ENCODE assay signal across 20 cellular contexts in the genomic region with DNA sequence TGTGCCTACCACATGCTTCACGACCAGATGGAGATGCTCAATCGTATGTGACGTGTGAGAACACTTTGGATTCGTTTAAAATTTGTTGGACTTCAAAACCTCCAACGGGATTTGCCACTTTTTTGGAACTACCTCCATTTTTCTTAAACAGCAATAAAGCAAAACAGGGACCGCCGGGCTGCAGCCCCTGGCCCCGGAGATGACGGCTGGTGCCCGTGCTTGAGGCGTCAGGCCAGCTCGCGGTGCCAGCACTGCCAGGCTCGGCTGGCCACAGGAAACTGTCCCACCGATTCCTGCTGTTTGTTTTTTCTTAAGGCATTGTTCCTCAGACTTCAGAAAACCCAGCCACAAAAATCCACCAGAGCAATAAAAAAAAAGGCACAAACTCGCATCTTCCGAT.
"Had no signal": no experiment of that assay in that cellular context is flagged by ENCODE, and none has a peak within 500 bp of the region (broad histone marks: within the 10 kb centered on the region; RNA-seq: fewer than 3 reads in every experiment).

No MANE protein-coding gene starts in this region.

- DNase-seq: colonic mucosa; cortex of kidney; effector memory CD4-positive, alpha-beta T cell; foreskin keratinocyte; hypothalamus; immature natural killer cell; islet precursor cell; kidney; kidney glomerular epithelial cell; left colon; left ventricle myocardium inferior; lower lobe of right lung; mesenchymal stem cell had no signal

- H3K4me3 Mint-ChIP-seq: dendritic cell treated with granulocyte-macrophage colony-stimulating factor and Interleukin-4, amounts not matched to agents 40 ng/mL and 50 ng/mL, for 4 days; immature natural killer cell; mesothelial cell of epicardium had no signal

- ATAC-seq: foreskin keratinocyte, gastroesophageal sphincter, heart left ventricle, left colon, left lobe of liver, lower lobe of right lung, mucosa of descending colon had no signal

- H3K9me3 Mint-ChIP-seq: dendritic cell treated with granulocyte-macrophage colony-stimulating factor and Interleukin-4, amounts not matched to agents 40 ng/mL and 50 ng/mL, for 4 days; immature natural killer cell; mesothelial cell of epicardium had no signal

- H3K9me3 ChIP-seq: colonic mucosa, esophagus muscularis mucosa, lower lobe of right lung, mucosa of descending colon had no signal

- H3K27ac Mint-ChIP-seq: dendritic cell treated with granulocyte-macrophage colony-stimulating factor and Interleukin-4, amounts not matched to agents 40 ng/mL and 50 ng/mL, for 4 days; immature natural killer cell; mesothelial cell of epicardium had no signal

- H3K27me3 Mint-ChIP-seq: dendritic cell treated with granulocyte-macrophage colony-stimulating factor and Interleukin-4, amounts not matched to agents 40 ng/mL and 50 ng/mL, for 4 days had no signal
